12 cellular contexts compared by ENCODE assay signal in genomic region chr22:45329536-45329936, GRCh38. TPM values are rescaled to one million over a fixed set of nuclear protein-coding genes. Genes with fewer than 3 reads are reported as not detected.
DNase-seq lines count a peak whose midpoint lies in the region; ATAC-seq and TF ChIP-seq lines count a peak whose summit lies in the region.
"Had no signal": no experiment of that assay in that cellular context is flagged by ENCODE, and none has a peak within 500 bp of the region (broad histone marks: within the 10 kb centered on the region; RNA-seq: fewer than 3 reads in every experiment).

No MANE protein-coding gene starts in this region.

- no peaks in the 10 kb centered on the region for H3K27me3 Mint-ChIP-seq in activated naive CD8-positive, alpha-beta T cell

- H3K4me2 ChIP-seq in smooth muscle cell: no peak overlapping the region

- peak overlapping the region in 1 of 2 donors; percentile 36 for H3K4me3 ChIP-seq in stomach smooth muscle (ENCODE audit: low read length in 2 of 2)
- no peak overlapping the region for H3K4me3 ChIP-seq in smooth muscle cell
- H3K4me3 ChIP-seq: adrenal gland had no signal

- H3K4me1 Mint-ChIP-seq in activated naive CD8-positive, alpha-beta T cell (ENCODE audit: low read depth): peaks cover 11% of the 10 kb centered on the region

- H3K79me2 ChIP-seq in smooth muscle cell (ENCODE audit: low read depth): peaks cover 8% of the 10 kb centered on the region

- no peak overlapping the region for H3K4me3 Mint-ChIP-seq in activated naive CD8-positive, alpha-beta T cell

- DNase-seq in NCI-H146 (lab: John Stamatoyannopoulos, UW) (peak; percentile 11), NCI-H146 treated with DMSO at 0.1 percent for 48 hours (lab: John Stamatoyannopoulos, UW; ENCODE audit: unreplicated experiment) (no peak), inferior parietal cortex (ENCODE audit: extremely low spot score) (peak; percentile 39), smooth muscle cell (lab: John Stamatoyannopoulos, UW; ENCODE audit: unreplicated experiment) (no peak), DMS79 treated with DMSO at 0.1 percent for 48 hours (lab: John Stamatoyannopoulos, UW) (no peak)
- DNase-seq: SIG-M5 had no signal

- no peaks in the 10 kb centered on the region for H3F3A ChIP-seq in smooth muscle cell (ENCODE audit: low read depth)

- WGBS in smooth muscle cell (ENCODE audit: low lambda C conversion rate): 92% methylated on average over 11 of the region's 12 CpGs

- H2AFZ ChIP-seq in smooth muscle cell (ENCODE audit: low read depth): no peak overlapping the region

- H3K27ac Mint-ChIP-seq in activated naive CD8-positive, alpha-beta T cell: peak overlapping the region; percentile 16

- peaks cover 3% of the 10 kb centered on the region for H3K36me3 Mint-ChIP-seq in activated naive CD8-positive, alpha-beta T cell

- H3K4me1 ChIP-seq in stomach smooth muscle (ENCODE audit: control insufficient read depth, insufficient read depth, low read length) (peaks cover 6% of the 10 kb centered on the region), smooth muscle cell (ENCODE audit: low read depth) (no peaks in the 10 kb centered on the region)

- H4K20me1 ChIP-seq in smooth muscle cell (ENCODE audit: low read depth): no peaks in the 10 kb centered on the region

- no peak overlapping the region for H3K9ac ChIP-seq in stomach smooth muscle (ENCODE audit: low read length in 2 of 2)
- no peak overlapping the region for H3K9ac ChIP-seq in smooth muscle cell (ENCODE audit: low read depth)

- no peak for TF ChIP-seq CTCF in smooth muscle cell (IDR thresholded peaks at IDR 0.05; ENCODE audit: borderline replicate concordance, insufficient read depth, poor library complexity, severe bottlenecking)

- H3K27me3 ChIP-seq in stomach smooth muscle (ENCODE audit: control insufficient read depth in 1 of 2, insufficient read depth in 2 of 2, low read length in 2 of 2) (no peaks in the 10 kb centered on the region), smooth muscle cell (ENCODE audit: low read depth) (no peaks in the 10 kb centered on the region)
- H3K27me3 ChIP-seq: adrenal gland had no signal

- H3K9me3 ChIP-seq in stomach smooth muscle (ENCODE audit: control insufficient read depth in 2 of 2, low read length in 2 of 2) (no peaks in the 10 kb centered on the region), smooth muscle cell (replicated peaks; ENCODE audit: low read depth) (no peaks in the 10 kb centered on the region)
- H3K9me3 ChIP-seq: adrenal gland had no signal

- H3K27ac ChIP-seq in stomach smooth muscle (ENCODE audit: low read length) (peak overlapping the region; percentile 56), smooth muscle cell (ENCODE audit: low read depth) (no peak overlapping the region)
- H3K27ac ChIP-seq: 22Rv1 had no signal

- H3K36me3 ChIP-seq in stomach smooth muscle (ENCODE audit: control insufficient read depth in 2 of 2, insufficient read depth in 2 of 2, low read length in 2 of 2) (peaks cover 26 to 40% of the 10 kb centered on the region in 2 donors), smooth muscle cell (ENCODE audit: low read depth) (peaks cover 4% of the 10 kb centered on the region)

- no peaks in the 10 kb centered on the region for H3K9me3 Mint-ChIP-seq in activated naive CD8-positive, alpha-beta T cell (ENCODE audit: low read depth)

- ATAC-seq in HG03439 (IDR thresholded peaks at IDR 0.05; ENCODE audit: unreplicated experiment): no peak

RNA-seq across cellular contexts. Expression of gene FAM118A, which starts 19.8 kb away (rescaled TPM):
- 36.1 and 36.6 TPM in 2 replicates for total RNA-seq in smooth muscle cell
- polyA plus RNA-seq in smooth muscle cell: 60.3 and 114 TPM in 2 replicates

RNA-seq across cellular contexts. Expression of gene UPK3A, which starts 44.8 kb away (rescaled TPM):
- not detected in 2 replicates for total RNA-seq in smooth muscle cell
- not detected in 2 replicates for polyA plus RNA-seq in smooth muscle cell
- total RNA-seq: adrenal gland, osteocyte had no signal

Comparison
In these comparisons a context has a peak if more than half of its experiments do, and no peak if none do; other contexts are left out.
1. DNase-seq: peak in NCI-H146 (single experiment) and inferior parietal cortex (single experiment); none in NCI-H146 treated with DMSO at 0.1 percent for 48 hours (single experiment), smooth muscle cell (single experiment) and DMS79 treated with DMSO at 0.1 percent for 48 hours (single experiment).